ENCODE assay signal across 11 cellular contexts in the genomic region with DNA sequence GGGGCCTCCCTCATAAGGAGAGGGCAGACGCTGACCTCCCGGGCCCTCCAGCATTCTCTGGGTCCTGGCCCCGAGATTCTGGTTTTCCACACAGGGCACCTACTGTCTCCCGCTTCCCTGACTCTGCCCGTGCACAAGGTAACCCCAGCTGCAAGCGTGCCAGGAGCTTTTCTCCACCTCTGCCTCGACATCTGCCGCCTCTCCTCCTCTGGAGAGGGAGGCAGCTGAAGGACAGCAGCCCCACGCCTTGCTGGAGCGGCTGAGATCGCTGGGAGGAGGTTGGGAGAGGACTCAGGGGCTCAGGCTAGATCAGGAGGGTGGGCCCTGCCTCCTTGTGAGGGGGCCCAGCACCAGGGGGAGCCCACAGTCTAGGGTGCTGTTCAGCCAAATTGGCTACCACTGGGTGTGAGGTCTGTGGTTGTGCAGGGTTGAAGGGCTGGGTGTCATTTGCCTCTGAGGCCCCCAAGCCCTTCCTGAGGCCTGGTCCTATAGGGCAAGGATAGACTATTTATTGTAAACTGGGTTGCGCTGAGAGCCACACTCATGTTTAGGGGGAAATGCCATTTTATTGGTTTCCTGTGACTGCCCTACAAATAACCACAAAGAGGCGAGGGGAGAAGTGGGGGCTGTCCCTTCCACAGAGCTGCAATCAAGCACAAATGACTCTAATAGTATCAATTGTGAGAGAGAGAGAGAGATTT. TPM values are rescaled to one million over a fixed set of nuclear protein-coding genes. Genes with fewer than 3 reads are reported as not detected.
DNase-seq lines count a peak whose midpoint lies in the region; ATAC-seq and TF ChIP-seq lines count a peak whose summit lies in the region.
"Had no signal": no experiment of that assay in that cellular context is flagged by ENCODE, and none has a peak within 500 bp of the region (broad histone marks: within the 10 kb centered on the region; RNA-seq: fewer than 3 reads in every experiment).

No MANE protein-coding gene starts in this region.

- H3K4me3 ChIP-seq in duodenal mucosa (ENCODE audit: low read depth in 1 of 2, low read length in 2 of 2) (no peak overlapping the region), foreskin fibroblast (ENCODE audit: low read depth in 1 of 2, low read length in 2 of 2) (no peak overlapping the region)
- H3K4me3 ChIP-seq: cardiac muscle cell, thoracic aorta had no signal

- DNase-seq in stimulated activated CD4-positive, alpha-beta T cell treated with anti-CD3 and anti-CD28 coated beads, Interleukin-15, amount 100 ng/mL, for 24 hours: peak; percentile 34
- DNase-seq in stimulated activated CD4-positive, alpha-beta T cell treated with anti-CD3 and anti-CD28 coated beads, Interleukin-4, amount 100 ng/mL, for 1 hour: no peak
- DNase-seq in stimulated activated naive CD8-positive, alpha-beta T cell treated with anti-CD3 and anti-CD28 coated beads, Interleukin-15, amount 100 ng/mL, for 72 hours: peak; percentile 45 to 84
- DNase-seq in pons (ENCODE audit: low spot score): no peak
- DNase-seq in HFFc6: no peak
- DNase-seq in foreskin fibroblast: no peak
- DNase-seq: kidney had no signal

- no peak overlapping the region for H3K27ac ChIP-seq in duodenal mucosa (ENCODE audit: low read depth, low read length)
- H3K27ac ChIP-seq: cardiac muscle cell, thoracic aorta had no signal

- peaks cover 50% of the 10 kb centered on the region for H3K4me1 Mint-ChIP-seq in stimulated activated naive CD8-positive, alpha-beta T cell treated with anti-CD3 and anti-CD28 coated beads, Interleukin-15, amount 100 ng/mL, for 72 hours
- H3K4me1 Mint-ChIP-seq in HFFc6 (ENCODE audit: low read depth): peaks cover 34% of the 10 kb centered on the region

- H3K9me3 Mint-ChIP-seq in stimulated activated naive CD8-positive, alpha-beta T cell treated with anti-CD3 and anti-CD28 coated beads, Interleukin-15, amount 100 ng/mL, for 72 hours: no peaks in the 10 kb centered on the region
- H3K9me3 Mint-ChIP-seq in HFFc6: no peaks in the 10 kb centered on the region

- peak overlapping the region; percentile 59 to 64 for H3K4me3 Mint-ChIP-seq in stimulated activated naive CD8-positive, alpha-beta T cell treated with anti-CD3 and anti-CD28 coated beads, Interleukin-15, amount 100 ng/mL, for 72 hours
- no peak overlapping the region for H3K4me3 Mint-ChIP-seq in HFFc6

- H3K9me3 ChIP-seq in duodenal mucosa (ENCODE audit: control insufficient read depth in 1 of 2, low read length in 2 of 2): no peaks in the 10 kb centered on the region
- H3K9me3 ChIP-seq: thoracic aorta had no signal

- ATAC-seq in HG03439 (IDR thresholded peaks at IDR 0.05; ENCODE audit: unreplicated experiment): peak; percentile 38
- ATAC-seq in stimulated activated naive CD8-positive, alpha-beta T cell treated with anti-CD3 and anti-CD28 coated beads, Interleukin-15, amount 100 ng/mL, for 72 hours: peak; percentile 78

- peak overlapping the region; percentile 22 to 38 for H3K9ac ChIP-seq in duodenal mucosa (ENCODE audit: low read depth in 1 of 2, low read length in 2 of 2)

- no peaks in the 10 kb centered on the region for H3K36me3 ChIP-seq in duodenal mucosa (ENCODE audit: control insufficient read depth in 1 of 2, insufficient read depth in 2 of 2, low read length in 2 of 2)
- H3K36me3 ChIP-seq: cardiac muscle cell, thoracic aorta had no signal

- H3K27me3 Mint-ChIP-seq in stimulated activated naive CD8-positive, alpha-beta T cell treated with anti-CD3 and anti-CD28 coated beads, Interleukin-15, amount 100 ng/mL, for 72 hours: peaks cover 47% of the 10 kb centered on the region
- H3K27me3 Mint-ChIP-seq in HFFc6 (ENCODE audit: insufficient read depth): peaks cover 2% of the 10 kb centered on the region

- peak overlapping the region; percentile 19 to 90 for H3K27ac Mint-ChIP-seq in stimulated activated naive CD8-positive, alpha-beta T cell treated with anti-CD3 and anti-CD28 coated beads, Interleukin-15, amount 100 ng/mL, for 72 hours
- no peak overlapping the region for H3K27ac Mint-ChIP-seq in HFFc6

- no peaks in the 10 kb centered on the region for H3K36me3 Mint-ChIP-seq in HFFc6 (ENCODE audit: low read depth)

- no peak for TF ChIP-seq CTCF in HFFc6 (IDR thresholded peaks at IDR 0.05)
- no peak for TF ChIP-seq CTCF in foreskin fibroblast (IDR thresholded peaks at IDR 0.05; ENCODE audit: low read depth, low read length)

- H3K4me1 ChIP-seq in duodenal mucosa (ENCODE audit: control insufficient read depth in 1 of 2, insufficient read depth in 2 of 2, low read length in 2 of 2): peaks cover 11 to 32% of the 10 kb centered on the region in 2 donors

- no peaks in the 10 kb centered on the region for H3K27me3 ChIP-seq in duodenal mucosa (ENCODE audit: control insufficient read depth in 1 of 2, insufficient read depth in 2 of 2, low read length in 2 of 2)
- H3K27me3 ChIP-seq: cardiac muscle cell had no signal

RNA-seq across cellular contexts. Expression of gene ZCCHC14, which starts 3.4 kb away (rescaled TPM):
- total RNA-seq in HFFc6 (2021; fragmentation: NEBNext Ultra II Directional; extraction: Animal tissue kit (Norgen Biotek cat#: 25700)): 10 to 100 TPM; 10.6 to 13.7 (median 13.3) TPM

Comparison
In these comparisons a context has a peak if more than half of its experiments do, and no peak if none do; other contexts are left out.
1. DNase-seq: peak in stimulated activated CD4-positive, alpha-beta T cell treated with anti-CD3 and anti-CD28 coated beads, Interleukin-15, amount 100 ng/mL, for 24 hours (single experiment) and stimulated activated naive CD8-positive, alpha-beta T cell treated with anti-CD3 and anti-CD28 coated beads, Interleukin-15, amount 100 ng/mL, for 72 hours (2 of 2); none in stimulated activated CD4-positive, alpha-beta T cell treated with anti-CD3 and anti-CD28 coated beads, Interleukin-4, amount 100 ng/mL, for 1 hour (single experiment), pons (single experiment), HFFc6 (single experiment) and foreskin fibroblast (0 of 2).